In genomic region chr20:53585028-53585569, GRCh38 we compare ENCODE assay signal across 1 cellular context.
TF ChIP-seq lines count a peak whose summit lies in the region.

No MANE protein-coding gene starts in this region.

TF ChIP-seq in GM12891, 5 proteins besides CTCF, POLR2A, EP300 and RAD21:
- peak; percentile 55; the same call in 1 of the 2 replicates for TF ChIP-seq SPI1 (IDR thresholded peaks at IDR 0.05; ENCODE audit: low read depth, low read length)
